ENCODE assay signal across 1 cellular context in the genomic region with DNA sequence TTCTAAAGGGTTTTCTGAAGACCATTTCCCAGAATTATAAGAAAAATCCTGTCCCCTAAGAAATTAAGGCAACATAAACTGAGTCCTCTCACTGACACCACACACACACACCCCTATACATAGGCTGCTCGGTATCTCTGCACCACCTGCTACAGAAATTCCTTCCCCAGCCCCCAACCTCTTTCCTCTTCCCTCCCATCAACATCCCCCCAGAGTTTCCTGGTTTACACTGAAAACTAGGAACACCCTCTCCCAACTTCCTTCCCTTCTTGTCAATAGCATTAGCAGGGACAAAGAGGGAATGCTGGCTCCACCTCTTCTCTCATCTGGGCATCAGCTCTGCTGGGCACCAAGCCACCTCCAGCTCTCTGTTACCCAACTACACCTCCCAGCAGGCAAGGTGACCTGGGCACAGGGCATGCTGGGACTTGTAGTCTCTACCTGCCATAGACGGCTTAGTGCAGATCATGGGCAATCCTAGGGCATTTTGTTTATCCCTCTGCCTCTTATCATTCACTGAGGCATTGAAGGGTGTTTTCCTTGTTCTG.
TF ChIP-seq lines count a peak whose summit lies in the region.

No MANE protein-coding gene starts in this region.

TF ChIP-seq in HEK293, 187 proteins besides CTCF, POLR2A, EP300 and RAD21 (continued from another document and continues in another):
- TF ChIP-seq ZNF423 (tag by site-specific recombination; IDR thresholded peaks at IDR 0.05), result no peak
- no peak for TF ChIP-seq ZNF555 (tag by site-specific recombination; conservative IDR thresholded peaks at IDR 0.05)
- no peak for TF ChIP-seq MYNN (tag by site-specific recombination; IDR thresholded peaks at IDR 0.05; ENCODE audit: borderline replicate concordance)
- no peak for TF ChIP-seq ZNF155 (tag by site-specific recombination; IDR thresholded peaks at IDR 0.05)
- no peak for TF ChIP-seq ZNF221 (tag by site-specific recombination; IDR thresholded peaks at IDR 0.05; ENCODE audit: borderline replicate concordance)
- no peak for TF ChIP-seq ZNF530 (tag by site-specific recombination; IDR thresholded peaks at IDR 0.05; ENCODE audit: low read depth)
- no peak for TF ChIP-seq BCL11B (tag by site-specific recombination; IDR thresholded peaks at IDR 0.05; ENCODE audit: low read depth)
- TF ChIP-seq ZNF157 (tag by site-specific recombination; IDR thresholded peaks at IDR 0.05), result no peak
- no peak for TF ChIP-seq WT1 (tag by site-specific recombination; IDR thresholded peaks at IDR 0.05)
- TF ChIP-seq, protein P1, sequence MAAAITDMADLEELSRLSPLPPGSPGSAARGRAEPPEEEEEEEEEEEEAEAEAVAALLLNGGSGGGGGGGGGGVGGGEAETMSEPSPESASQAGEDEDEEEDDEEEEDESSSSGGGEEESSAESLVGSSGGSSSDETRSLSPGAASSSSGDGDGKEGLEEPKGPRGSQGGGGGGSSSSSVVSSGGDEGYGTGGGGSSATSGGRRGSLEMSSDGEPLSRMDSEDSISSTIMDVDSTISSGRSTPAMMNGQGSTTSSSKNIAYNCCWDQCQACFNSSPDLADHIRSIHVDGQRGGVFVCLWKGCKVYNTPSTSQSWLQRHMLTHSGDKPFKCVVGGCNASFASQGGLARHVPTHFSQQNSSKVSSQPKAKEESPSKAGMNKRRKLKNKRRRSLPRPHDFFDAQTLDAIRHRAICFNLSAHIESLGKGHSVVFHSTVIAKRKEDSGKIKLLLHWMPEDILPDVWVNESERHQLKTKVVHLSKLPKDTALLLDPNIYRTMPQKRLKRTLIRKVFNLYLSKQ (tag by site-specific recombination; IDR thresholded peaks at IDR 0.05; ENCODE audit: borderline replicate concordance), result no peak
- no peak for TF ChIP-seq ZNF677 (tag by site-specific recombination; IDR thresholded peaks at IDR 0.05)
- TF ChIP-seq, protein P2, sequence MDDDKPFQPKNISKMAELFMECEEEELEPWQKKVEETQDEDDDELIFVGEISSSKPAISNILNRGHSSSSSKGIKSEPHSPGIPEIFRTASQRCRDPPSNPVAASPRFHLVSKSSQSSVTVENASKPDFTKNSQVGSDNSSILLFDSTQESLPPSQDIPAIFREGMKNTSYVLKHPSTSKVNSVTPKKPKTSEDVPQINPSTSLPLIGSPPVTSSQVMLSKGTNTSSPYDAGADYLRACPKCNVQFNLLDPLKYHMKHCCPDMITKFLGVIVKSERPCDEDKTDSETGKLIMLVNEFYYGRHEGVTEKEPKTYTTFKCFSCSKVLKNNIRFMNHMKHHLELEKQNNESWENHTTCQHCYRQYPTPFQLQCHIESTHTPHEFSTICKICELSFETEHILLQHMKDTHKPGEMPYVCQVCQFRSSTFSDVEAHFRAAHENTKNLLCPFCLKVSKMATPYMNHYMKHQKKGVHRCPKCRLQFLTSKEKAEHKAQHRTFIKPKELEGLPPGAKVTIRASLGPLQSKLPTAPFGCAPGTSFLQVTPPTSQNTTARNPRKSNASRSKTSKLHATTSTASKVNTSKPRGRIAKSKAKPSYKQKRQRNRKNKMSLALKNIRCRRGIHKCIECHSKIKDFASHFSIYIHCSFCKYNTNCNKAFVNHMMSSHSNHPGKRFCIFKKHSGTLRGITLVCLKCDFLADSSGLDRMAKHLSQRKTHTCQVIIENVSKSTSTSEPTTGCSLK (tag by site-specific recombination; IDR thresholded peaks at IDR 0.05), result no peak
- TF ChIP-seq, protein P3, sequence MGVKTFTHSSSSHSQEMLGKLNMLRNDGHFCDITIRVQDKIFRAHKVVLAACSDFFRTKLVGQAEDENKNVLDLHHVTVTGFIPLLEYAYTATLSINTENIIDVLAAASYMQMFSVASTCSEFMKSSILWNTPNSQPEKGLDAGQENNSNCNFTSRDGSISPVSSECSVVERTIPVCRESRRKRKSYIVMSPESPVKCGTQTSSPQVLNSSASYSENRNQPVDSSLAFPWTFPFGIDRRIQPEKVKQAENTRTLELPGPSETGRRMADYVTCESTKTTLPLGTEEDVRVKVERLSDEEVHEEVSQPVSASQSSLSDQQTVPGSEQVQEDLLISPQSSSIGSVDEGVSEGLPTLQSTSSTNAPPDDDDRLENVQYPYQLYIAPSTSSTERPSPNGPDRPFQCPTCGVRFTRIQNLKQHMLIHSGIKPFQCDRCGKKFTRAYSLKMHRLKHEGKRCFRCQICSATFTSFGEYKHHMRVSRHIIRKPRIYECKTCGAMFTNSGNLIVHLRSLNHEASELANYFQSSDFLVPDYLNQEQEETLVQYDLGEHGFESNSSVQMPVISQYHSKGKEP (tag by site-specific recombination; IDR thresholded peaks at IDR 0.05), result no peak
- TF ChIP-seq, protein P4, sequence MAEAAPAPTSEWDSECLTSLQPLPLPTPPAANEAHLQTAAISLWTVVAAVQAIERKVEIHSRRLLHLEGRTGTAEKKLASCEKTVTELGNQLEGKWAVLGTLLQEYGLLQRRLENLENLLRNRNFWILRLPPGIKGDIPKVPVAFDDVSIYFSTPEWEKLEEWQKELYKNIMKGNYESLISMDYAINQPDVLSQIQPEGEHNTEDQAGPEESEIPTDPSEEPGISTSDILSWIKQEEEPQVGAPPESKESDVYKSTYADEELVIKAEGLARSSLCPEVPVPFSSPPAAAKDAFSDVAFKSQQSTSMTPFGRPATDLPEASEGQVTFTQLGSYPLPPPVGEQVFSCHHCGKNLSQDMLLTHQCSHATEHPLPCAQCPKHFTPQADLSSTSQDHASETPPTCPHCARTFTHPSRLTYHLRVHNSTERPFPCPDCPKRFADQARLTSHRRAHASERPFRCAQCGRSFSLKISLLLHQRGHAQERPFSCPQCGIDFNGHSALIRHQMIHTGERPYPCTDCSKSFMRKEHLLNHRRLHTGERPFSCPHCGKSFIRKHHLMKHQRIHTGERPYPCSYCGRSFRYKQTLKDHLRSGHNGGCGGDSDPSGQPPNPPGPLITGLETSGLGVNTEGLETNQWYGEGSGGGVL (tag by site-specific recombination; IDR thresholded peaks at IDR 0.05), result no peak
- TF ChIP-seq, protein P5, sequence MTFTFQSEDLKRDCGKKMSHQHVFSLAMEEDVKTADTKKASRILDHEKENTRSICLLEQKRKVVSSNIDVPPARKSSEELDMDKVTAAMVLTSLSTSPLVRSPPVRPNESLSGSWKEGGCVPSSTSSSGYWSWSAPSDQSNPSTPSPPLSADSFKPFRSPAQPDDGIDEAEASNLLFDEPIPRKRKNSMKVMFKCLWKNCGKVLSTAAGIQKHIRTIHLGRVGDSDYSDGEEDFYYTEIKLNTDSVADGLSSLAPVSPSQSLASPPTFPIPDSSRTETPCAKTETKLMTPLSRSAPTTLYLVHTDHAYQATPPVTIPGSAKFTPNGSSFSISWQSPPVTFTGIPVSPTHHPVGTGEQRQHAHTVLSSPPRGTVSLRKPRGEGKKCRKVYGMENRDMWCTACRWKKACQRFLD (tag by site-specific recombination; IDR thresholded peaks at IDR 0.05), result no peak
- no peak for TF ChIP-seq ZNF274 (IDR thresholded peaks at IDR 0.05; ENCODE audit: low read length)
- TF ChIP-seq ZNF274 (tag by site-specific recombination; IDR thresholded peaks at IDR 0.05; ENCODE audit: borderline replicate concordance), result no peak
- TF ChIP-seq ZNF830 (tag by site-specific recombination; IDR thresholded peaks at IDR 0.05; ENCODE audit: low read depth), result no peak
- TF ChIP-seq ZNF76 (tag by site-specific recombination; IDR thresholded peaks at IDR 0.05; ENCODE audit: borderline replicate concordance, low read depth), result peak; percentile 99
- TF ChIP-seq ZFHX2 (tag by site-specific recombination; conservative IDR thresholded peaks at IDR 0.05), result no peak
- no peak for TF ChIP-seq ZFP41 (tag by site-specific recombination; IDR thresholded peaks at IDR 0.05; ENCODE audit: borderline replicate concordance)
- TF ChIP-seq, protein P6, sequence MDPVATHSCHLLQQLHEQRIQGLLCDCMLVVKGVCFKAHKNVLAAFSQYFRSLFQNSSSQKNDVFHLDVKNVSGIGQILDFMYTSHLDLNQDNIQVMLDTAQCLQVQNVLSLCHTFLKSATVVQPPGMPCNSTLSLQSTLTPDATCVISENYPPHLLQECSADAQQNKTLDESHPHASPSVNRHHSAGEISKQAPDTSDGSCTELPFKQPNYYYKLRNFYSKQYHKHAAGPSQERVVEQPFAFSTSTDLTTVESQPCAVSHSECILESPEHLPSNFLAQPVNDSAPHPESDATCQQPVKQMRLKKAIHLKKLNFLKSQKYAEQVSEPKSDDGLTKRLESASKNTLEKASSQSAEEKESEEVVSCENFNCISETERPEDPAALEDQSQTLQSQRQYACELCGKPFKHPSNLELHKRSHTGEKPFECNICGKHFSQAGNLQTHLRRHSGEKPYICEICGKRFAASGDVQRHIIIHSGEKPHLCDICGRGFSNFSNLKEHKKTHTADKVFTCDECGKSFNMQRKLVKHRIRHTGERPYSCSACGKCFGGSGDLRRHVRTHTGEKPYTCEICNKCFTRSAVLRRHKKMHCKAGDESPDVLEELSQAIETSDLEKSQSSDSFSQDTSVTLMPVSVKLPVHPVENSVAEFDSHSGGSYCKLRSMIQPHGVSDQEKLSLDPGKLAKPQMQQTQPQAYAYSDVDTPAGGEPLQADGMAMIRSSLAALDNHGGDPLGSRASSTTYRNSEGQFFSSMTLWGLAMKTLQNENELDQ (tag by site-specific recombination; IDR thresholded peaks at IDR 0.05; ENCODE audit: low read depth), result no peak
- TF ChIP-seq, protein P7, sequence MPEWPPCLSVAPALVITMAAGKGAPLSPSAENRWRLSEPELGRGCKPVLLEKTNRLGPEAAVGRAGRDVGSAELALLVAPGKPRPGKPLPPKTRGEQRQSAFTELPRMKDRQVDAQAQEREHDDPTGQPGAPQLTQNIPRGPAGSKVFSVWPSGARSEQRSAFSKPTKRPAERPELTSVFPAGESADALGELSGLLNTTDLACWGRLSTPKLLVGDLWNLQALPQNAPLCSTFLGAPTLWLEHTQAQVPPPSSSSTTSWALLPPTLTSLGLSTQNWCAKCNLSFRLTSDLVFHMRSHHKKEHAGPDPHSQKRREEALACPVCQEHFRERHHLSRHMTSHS (tag by site-specific recombination; IDR thresholded peaks at IDR 0.05), result no peak
- TF ChIP-seq ZNF558 (tag by site-specific recombination; IDR thresholded peaks at IDR 0.05), result no peak
- no peak for TF ChIP-seq ZNF2 (tag by site-specific recombination; IDR thresholded peaks at IDR 0.05)
- TF ChIP-seq ZNF114 (tag by site-specific recombination; IDR thresholded peaks at IDR 0.05), result no peak
- TF ChIP-seq, protein P8, sequence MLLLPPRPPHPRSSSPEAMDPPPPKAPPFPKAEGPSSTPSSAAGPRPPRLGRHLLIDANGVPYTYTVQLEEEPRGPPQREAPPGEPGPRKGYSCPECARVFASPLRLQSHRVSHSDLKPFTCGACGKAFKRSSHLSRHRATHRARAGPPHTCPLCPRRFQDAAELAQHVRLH (tag by site-specific recombination; IDR thresholded peaks at IDR 0.05), result no peak
- TF ChIP-seq, protein P9, sequence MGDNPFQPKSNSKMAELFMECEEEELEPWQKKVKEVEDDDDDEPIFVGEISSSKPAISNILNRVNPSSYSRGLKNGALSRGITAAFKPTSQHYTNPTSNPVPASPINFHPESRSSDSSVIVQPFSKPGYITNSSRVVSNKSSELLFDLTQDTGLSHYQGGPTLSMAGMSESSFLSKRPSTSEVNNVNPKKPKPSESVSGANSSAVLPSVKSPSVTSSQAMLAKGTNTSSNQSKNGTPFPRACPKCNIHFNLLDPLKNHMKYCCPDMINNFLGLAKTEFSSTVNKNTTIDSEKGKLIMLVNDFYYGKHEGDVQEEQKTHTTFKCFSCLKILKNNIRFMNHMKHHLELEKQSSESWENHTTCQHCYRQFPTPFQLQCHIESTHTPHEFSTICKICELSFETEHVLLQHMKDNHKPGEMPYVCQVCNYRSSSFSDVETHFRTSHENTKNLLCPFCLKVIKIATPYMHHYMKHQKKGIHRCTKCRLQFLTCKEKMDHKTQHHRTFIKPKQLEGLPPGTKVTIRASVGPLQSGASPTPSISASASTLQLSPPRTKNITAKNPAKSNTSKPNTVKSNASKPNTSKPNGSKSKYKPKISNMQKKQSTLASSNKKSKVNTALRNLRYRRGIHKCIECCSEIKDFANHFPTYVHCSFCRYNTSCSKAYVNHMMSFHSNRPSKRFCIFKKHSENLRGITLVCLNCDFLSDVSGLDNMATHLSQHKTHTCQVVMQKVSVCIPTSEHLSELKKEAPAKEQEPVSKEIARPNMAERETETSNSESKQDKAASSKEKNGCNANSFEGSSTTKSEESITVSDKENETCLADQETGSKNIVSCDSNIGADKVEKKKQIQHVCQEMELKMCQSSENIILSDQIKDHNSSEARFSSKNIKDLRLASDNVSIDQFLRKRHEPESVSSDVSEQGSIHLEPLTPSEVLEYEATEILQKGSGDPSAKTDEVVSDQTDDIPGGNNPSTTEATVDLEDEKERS (tag by site-specific recombination; IDR thresholded peaks at IDR 0.05), result no peak
- TF ChIP-seq KLF10 (tag by site-specific recombination; IDR thresholded peaks at IDR 0.05), result no peak
- TF ChIP-seq ZNF394 (tag by site-specific recombination; IDR thresholded peaks at IDR 0.05; ENCODE audit: borderline replicate concordance), result no peak
- no peak for TF ChIP-seq ZNF24 (tag by site-specific recombination; IDR thresholded peaks at IDR 0.05)
- TF ChIP-seq ZBTB17 (tag by site-specific recombination; IDR thresholded peaks at IDR 0.05), result peak; percentile 95
- no peak for TF ChIP-seq ZNF707 (tag by site-specific recombination; IDR thresholded peaks at IDR 0.05)
- TF ChIP-seq, protein P10, sequence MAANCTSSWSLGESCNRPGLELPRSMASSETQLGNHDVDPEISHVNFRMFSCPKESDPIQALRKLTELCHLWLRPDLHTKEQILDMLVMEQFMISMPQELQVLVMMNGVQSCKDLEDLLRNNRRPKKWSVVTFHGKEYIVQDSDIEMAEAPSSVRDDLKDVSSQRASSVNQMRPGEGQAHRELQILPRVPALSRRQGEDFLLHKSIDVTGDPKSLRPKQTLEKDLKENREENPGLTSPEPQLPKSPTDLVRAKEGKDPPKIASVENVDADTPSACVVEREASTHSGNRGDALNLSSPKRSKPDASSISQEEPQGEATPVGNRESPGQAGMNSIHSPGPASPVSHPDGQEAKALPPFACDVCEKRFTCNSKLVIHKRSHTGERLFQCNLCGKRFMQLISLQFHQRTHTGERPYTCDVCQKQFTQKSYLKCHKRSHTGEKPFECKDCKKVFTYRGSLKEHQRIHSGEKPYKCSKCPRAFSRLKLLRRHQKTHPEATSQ (tag by site-specific recombination; IDR thresholded peaks at IDR 0.05), result no peak
- no peak for TF ChIP-seq PRDM1 (tag by site-specific recombination; IDR thresholded peaks at IDR 0.05)
- TF ChIP-seq, protein P11, sequence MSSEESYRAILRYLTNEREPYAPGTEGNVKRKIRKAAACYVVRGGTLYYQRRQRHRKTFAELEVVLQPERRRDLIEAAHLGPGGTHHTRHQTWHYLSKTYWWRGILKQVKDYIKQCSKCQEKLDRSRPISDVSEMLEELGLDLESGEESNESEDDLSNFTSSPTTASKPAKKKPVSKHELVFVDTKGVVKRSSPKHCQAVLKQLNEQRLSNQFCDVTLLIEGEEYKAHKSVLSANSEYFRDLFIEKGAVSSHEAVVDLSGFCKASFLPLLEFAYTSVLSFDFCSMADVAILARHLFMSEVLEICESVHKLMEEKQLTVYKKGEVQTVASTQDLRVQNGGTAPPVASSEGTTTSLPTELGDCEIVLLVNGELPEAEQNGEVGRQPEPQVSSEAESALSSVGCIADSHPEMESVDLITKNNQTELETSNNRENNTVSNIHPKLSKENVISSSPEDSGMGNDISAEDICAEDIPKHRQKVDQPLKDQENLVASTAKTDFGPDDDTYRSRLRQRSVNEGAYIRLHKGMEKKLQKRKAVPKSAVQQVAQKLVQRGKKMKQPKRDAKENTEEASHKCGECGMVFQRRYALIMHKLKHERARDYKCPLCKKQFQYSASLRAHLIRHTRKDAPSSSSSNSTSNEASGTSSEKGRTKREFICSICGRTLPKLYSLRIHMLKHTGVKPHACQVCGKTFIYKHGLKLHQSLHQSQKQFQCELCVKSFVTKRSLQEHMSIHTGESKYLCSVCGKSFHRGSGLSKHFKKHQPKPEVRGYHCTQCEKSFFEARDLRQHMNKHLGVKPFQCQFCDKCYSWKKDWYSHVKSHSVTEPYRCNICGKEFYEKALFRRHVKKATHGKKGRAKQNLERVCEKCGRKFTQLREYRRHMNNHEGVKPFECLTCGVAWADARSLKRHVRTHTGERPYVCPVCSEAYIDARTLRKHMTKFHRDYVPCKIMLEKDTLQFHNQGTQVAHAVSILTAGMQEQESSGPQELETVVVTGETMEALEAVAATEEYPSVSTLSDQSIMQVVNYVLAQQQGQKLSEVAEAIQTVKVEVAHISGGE (tag by site-specific recombination; conservative IDR thresholded peaks at IDR 0.05; ENCODE audit: low read depth), result no peak
